In genomic region chr1:207152792-207153434, GRCh38 we compare ENCODE assay signal across 1 cellular context.
A peak's percentile ranks its signal among the peaks of the same experiment; 100 is the strongest.
TF ChIP-seq lines count a peak whose summit lies in the region.

No MANE protein-coding gene starts in this region.

TF ChIP-seq in HepG2, 621 proteins besides CTCF, POLR2A, EP300 and RAD21 (continued from another document and continues in another):
- TF ChIP-seq ZNF142 (CRISPR knock-in tag; IDR thresholded peaks at IDR 0.05), result no peak
- no peak for TF ChIP-seq ELF3 (CRISPR knock-in tag; IDR thresholded peaks at IDR 0.05)
- peak; percentile 64; the same call in 1 of the 2 replicates for TF ChIP-seq MIXL1 (CRISPR knock-in tag; IDR thresholded peaks at IDR 0.05)
- peak; percentile 88 for TF ChIP-seq ZNF280D (CRISPR knock-in tag; IDR thresholded peaks at IDR 0.05)
- no peak for TF ChIP-seq ZNF343 (CRISPR knock-in tag; IDR thresholded peaks at IDR 0.05)
- peak; percentile 41; the same call in 1 of the 2 replicates for TF ChIP-seq ZBTB26 (CRISPR knock-in tag; IDR thresholded peaks at IDR 0.05; ENCODE audit: borderline replicate concordance)
- TF ChIP-seq ZNF34 (CRISPR knock-in tag; IDR thresholded peaks at IDR 0.05; ENCODE audit: borderline replicate concordance), result no peak
- peak; percentile 24; the same call in 1 of the 2 replicates for TF ChIP-seq KDM2A (CRISPR knock-in tag; IDR thresholded peaks at IDR 0.05; ENCODE audit: borderline replicate concordance, low read depth)
- TF ChIP-seq, protein P1, sequence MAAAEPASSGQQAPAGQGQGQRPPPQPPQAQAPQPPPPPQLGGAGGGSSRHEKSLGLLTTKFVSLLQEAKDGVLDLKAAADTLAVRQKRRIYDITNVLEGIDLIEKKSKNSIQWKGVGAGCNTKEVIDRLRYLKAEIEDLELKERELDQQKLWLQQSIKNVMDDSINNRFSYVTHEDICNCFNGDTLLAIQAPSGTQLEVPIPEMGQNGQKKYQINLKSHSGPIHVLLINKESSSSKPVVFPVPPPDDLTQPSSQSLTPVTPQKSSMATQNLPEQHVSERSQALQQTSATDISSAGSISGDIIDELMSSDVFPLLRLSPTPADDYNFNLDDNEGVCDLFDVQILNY (CRISPR knock-in tag; conservative IDR thresholded peaks at IDR 0.05), result no peak
- peak; percentile 38; the same call in 1 of the 2 replicates for TF ChIP-seq ZNF644 (CRISPR knock-in tag; IDR thresholded peaks at IDR 0.05; ENCODE audit: low read depth)
- TF ChIP-seq TBX2 (CRISPR knock-in tag; IDR thresholded peaks at IDR 0.05; ENCODE audit: borderline replicate concordance), result no peak
- no peak for TF ChIP-seq ZNF546 (CRISPR knock-in tag; conservative IDR thresholded peaks at IDR 0.05)
- no peak for TF ChIP-seq ZNF775 (CRISPR knock-in tag; IDR thresholded peaks at IDR 0.05; ENCODE audit: borderline replicate concordance)
- TF ChIP-seq SATB2 (CRISPR knock-in tag; IDR thresholded peaks at IDR 0.05), result no peak
- TF ChIP-seq ZNF629 (CRISPR knock-in tag; conservative IDR thresholded peaks at IDR 0.05), result no peak
- TF ChIP-seq, protein P2, sequence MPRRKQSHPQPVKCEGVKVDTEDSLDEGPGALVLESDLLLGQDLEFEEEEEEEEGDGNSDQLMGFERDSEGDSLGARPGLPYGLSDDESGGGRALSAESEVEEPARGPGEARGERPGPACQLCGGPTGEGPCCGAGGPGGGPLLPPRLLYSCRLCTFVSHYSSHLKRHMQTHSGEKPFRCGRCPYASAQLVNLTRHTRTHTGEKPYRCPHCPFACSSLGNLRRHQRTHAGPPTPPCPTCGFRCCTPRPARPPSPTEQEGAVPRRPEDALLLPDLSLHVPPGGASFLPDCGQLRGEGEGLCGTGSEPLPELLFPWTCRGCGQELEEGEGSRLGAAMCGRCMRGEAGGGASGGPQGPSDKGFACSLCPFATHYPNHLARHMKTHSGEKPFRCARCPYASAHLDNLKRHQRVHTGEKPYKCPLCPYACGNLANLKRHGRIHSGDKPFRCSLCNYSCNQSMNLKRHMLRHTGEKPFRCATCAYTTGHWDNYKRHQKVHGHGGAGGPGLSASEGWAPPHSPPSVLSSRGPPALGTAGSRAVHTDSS (CRISPR knock-in tag; conservative IDR thresholded peaks at IDR 0.05), result no peak
- TF ChIP-seq FOXP1 (IDR thresholded peaks at IDR 0.05), result no peak
- no peak for TF ChIP-seq FOXP1 (CRISPR knock-in tag; IDR thresholded peaks at IDR 0.05)
- peak; percentile 63; the same call in 1 of the 2 replicates for TF ChIP-seq JUND (CRISPR knock-in tag; IDR thresholded peaks at IDR 0.05)
- TF ChIP-seq RELA (CRISPR knock-in tag; IDR thresholded peaks at IDR 0.05), result no peak
- 0 out of 2 replicates have a peak, but pooled peaks have one; percentile 42 for TF ChIP-seq CCDC6 (CRISPR knock-in tag; IDR thresholded peaks at IDR 0.05)
- TF ChIP-seq, protein P3, sequence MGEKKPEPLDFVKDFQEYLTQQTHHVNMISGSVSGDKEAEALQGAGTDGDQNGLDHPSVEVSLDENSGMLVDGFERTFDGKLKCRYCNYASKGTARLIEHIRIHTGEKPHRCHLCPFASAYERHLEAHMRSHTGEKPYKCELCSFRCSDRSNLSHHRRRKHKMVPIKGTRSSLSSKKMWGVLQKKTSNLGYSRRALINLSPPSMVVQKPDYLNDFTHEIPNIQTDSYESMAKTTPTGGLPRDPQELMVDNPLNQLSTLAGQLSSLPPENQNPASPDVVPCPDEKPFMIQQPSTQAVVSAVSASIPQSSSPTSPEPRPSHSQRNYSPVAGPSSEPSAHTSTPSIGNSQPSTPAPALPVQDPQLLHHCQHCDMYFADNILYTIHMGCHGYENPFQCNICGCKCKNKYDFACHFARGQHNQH (CRISPR knock-in tag; IDR thresholded peaks at IDR 0.05), result 0 out of 2 replicates have a peak, but pooled peaks have one; percentile 44
- no peak for TF ChIP-seq HHEX (CRISPR knock-in tag; IDR thresholded peaks at IDR 0.05)
- TF ChIP-seq, protein P4, sequence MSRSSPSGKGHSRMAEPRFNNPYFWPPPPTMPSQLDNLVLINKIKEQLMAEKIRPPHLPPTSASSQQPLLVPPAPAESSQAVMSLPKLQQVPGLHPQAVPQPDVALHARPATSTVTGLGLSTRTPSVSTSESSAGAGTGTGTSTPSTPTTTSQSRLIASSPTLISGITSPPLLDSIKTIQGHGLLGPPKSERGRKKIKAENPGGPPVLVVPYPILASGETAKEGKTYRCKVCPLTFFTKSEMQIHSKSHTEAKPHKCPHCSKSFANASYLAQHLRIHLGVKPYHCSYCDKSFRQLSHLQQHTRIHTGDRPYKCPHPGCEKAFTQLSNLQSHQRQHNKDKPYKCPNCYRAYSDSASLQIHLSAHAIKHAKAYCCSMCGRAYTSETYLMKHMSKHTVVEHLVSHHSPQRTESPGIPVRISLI (CRISPR knock-in tag; IDR thresholded peaks at IDR 0.05; ENCODE audit: borderline replicate concordance), result no peak
- TF ChIP-seq XRCC5 (optimal IDR thresholded peaks at IDR 0.05; ENCODE audit: low read length), result peak; percentile 81
- TF ChIP-seq, protein P5, sequence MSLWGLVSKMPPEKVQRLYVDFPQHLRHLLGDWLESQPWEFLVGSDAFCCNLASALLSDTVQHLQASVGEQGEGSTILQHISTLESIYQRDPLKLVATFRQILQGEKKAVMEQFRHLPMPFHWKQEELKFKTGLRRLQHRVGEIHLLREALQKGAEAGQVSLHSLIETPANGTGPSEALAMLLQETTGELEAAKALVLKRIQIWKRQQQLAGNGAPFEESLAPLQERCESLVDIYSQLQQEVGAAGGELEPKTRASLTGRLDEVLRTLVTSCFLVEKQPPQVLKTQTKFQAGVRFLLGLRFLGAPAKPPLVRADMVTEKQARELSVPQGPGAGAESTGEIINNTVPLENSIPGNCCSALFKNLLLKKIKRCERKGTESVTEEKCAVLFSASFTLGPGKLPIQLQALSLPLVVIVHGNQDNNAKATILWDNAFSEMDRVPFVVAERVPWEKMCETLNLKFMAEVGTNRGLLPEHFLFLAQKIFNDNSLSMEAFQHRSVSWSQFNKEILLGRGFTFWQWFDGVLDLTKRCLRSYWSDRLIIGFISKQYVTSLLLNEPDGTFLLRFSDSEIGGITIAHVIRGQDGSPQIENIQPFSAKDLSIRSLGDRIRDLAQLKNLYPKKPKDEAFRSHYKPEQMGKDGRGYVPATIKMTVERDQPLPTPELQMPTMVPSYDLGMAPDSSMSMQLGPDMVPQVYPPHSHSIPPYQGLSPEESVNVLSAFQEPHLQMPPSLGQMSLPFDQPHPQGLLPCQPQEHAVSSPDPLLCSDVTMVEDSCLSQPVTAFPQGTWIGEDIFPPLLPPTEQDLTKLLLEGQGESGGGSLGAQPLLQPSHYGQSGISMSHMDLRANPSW (CRISPR knock-in tag; IDR thresholded peaks at IDR 0.05; ENCODE audit: borderline replicate concordance), result peak; percentile 86
- peak; percentile 51; the same call in 1 of the 2 replicates for TF ChIP-seq ARID5B (CRISPR knock-in tag; IDR thresholded peaks at IDR 0.05)
- TF ChIP-seq ZNF703 (CRISPR knock-in tag; IDR thresholded peaks at IDR 0.05; ENCODE audit: borderline replicate concordance), result no peak
- TF ChIP-seq, protein P6, sequence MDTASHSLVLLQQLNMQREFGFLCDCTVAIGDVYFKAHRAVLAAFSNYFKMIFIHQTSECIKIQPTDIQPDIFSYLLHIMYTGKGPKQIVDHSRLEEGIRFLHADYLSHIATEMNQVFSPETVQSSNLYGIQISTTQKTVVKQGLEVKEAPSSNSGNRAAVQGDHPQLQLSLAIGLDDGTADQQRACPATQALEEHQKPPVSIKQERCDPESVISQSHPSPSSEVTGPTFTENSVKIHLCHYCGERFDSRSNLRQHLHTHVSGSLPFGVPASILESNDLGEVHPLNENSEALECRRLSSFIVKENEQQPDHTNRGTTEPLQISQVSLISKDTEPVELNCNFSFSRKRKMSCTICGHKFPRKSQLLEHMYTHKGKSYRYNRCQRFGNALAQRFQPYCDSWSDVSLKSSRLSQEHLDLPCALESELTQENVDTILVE (CRISPR knock-in tag; IDR thresholded peaks at IDR 0.05), result peak; percentile 50; the same call in 1 of the 2 replicates
